Comparison of ENCODE assay signal across 1 cellular context in the genomic region with DNA sequence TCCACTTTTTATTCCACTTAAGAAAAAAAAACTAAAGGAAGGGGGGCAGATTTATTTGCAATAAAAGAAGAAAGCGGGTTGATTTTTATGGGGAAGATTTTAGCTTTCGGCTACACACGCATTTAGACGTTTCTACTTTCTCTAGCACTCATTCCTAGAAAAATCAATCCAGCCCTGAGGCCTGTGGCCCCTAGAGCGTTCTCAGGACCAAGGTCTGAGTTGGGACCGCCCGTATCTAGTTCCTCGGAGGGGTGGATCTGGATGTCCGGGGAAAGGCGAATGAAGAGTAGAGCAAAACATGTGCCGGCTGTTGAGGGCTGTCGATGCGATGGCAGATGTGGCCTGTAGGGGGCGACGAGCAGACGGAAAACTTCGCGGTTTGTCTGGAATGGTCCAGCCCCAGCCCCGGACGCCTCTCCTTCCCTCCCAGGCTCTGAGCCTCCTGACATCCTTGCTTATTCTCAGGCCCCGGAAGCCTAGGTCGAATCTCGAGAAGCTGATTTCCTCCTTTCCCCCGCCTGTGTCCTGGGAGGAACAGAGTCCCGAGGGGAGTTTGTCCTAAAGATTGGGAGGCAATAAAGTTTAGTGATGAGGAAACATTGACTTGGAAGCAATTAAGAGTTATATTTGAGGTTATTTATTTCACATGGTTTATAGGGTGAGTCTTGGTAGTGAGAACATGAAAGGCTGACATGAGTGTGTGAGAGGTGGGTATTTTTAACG.
TF ChIP-seq lines count a peak whose summit lies in the region.

No MANE protein-coding gene starts in this region.

TF ChIP-seq in HEK293, 187 proteins besides CTCF, POLR2A, EP300 and RAD21 (continued from another document):
- TF ChIP-seq, protein P1, sequence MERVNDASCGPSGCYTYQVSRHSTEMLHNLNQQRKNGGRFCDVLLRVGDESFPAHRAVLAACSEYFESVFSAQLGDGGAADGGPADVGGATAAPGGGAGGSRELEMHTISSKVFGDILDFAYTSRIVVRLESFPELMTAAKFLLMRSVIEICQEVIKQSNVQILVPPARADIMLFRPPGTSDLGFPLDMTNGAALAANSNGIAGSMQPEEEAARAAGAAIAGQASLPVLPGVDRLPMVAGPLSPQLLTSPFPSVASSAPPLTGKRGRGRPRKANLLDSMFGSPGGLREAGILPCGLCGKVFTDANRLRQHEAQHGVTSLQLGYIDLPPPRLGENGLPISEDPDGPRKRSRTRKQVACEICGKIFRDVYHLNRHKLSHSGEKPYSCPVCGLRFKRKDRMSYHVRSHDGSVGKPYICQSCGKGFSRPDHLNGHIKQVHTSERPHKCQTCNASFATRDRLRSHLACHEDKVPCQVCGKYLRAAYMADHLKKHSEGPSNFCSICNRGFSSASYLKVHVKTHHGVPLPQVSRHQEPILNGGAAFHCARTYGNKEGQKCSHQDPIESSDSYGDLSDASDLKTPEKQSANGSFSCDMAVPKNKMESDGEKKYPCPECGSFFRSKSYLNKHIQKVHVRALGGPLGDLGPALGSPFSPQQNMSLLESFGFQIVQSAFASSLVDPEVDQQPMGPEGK (tag by site-specific recombination; IDR thresholded peaks at IDR 0.05) = peak; percentile 41; the same call in 1 of the 2 replicates
- TF ChIP-seq ZNF24 (tag by site-specific recombination; IDR thresholded peaks at IDR 0.05) (0 out of 2 replicates have a peak, but pooled peaks have one; percentile 34), ZNF610 (tag by site-specific recombination; IDR thresholded peaks at IDR 0.05; ENCODE audit: borderline replicate concordance) (0 out of 2 replicates have a peak, but pooled peaks have one; percentile 26), SP3 (tag by site-specific recombination; IDR thresholded peaks at IDR 0.05) (peak; percentile 48; the same call in 1 of the 2 replicates), ZBTB20 (tag by site-specific recombination; IDR thresholded peaks at IDR 0.05) (peak; percentile 31; the same call in 1 of the 2 replicates), ZNF248 (tag by site-specific recombination; IDR thresholded peaks at IDR 0.05) (no peak), ZNF121 (tag by site-specific recombination; IDR thresholded peaks at IDR 0.05) (peak; percentile 55; the same call in 1 of the 2 replicates), SP2 (tag by site-specific recombination; IDR thresholded peaks at IDR 0.05) (0 out of 2 replicates have a peak, but pooled peaks have one; percentile 14), ZNF624 (tag by site-specific recombination; IDR thresholded peaks at IDR 0.05) (no peak), ZBTB17 (tag by site-specific recombination; IDR thresholded peaks at IDR 0.05) (peak; percentile 95), ZNF707 (tag by site-specific recombination; IDR thresholded peaks at IDR 0.05) (no peak), ZNF701 (tag by site-specific recombination; IDR thresholded peaks at IDR 0.05) (no peak), ZEB2 (tag by site-specific recombination; IDR thresholded peaks at IDR 0.05) (peak; percentile 68), ZNF366 (tag by site-specific recombination; conservative IDR thresholded peaks at IDR 0.05) (peak; percentile 77), ZXDB (tag by site-specific recombination; IDR thresholded peaks at IDR 0.05) (peak; percentile 26; the same call in 1 of the 2 replicates), KLF8 (tag by site-specific recombination; IDR thresholded peaks at IDR 0.05) (peak; percentile 58), ZNF629 (tag by site-specific recombination; IDR thresholded peaks at IDR 0.05) (0 out of 2 replicates have a peak, but pooled peaks have one; percentile 30), ZNF2 (tag by site-specific recombination; IDR thresholded peaks at IDR 0.05) (peak; percentile 42; the same call in 1 of the 2 replicates), ZNF324 (tag by site-specific recombination; IDR thresholded peaks at IDR 0.05) (0 out of 2 replicates have a peak, but pooled peaks have one; percentile 57), ZNF600 (tag by site-specific recombination; IDR thresholded peaks at IDR 0.05) (peak; percentile 81), ZNF692 (tag by site-specific recombination; IDR thresholded peaks at IDR 0.05) (peak; percentile 21; the same call in 1 of the 2 replicates), ZNF654 (tag by site-specific recombination; IDR thresholded peaks at IDR 0.05; ENCODE audit: low read depth) (peak; percentile 44), REST (tag by site-specific recombination; IDR thresholded peaks at IDR 0.05) (peak; percentile 23; the same call in 1 of the 2 replicates), KLF16 (tag by site-specific recombination; IDR thresholded peaks at IDR 0.05) (peak; percentile 30; the same call in 1 of the 2 replicates)
- TF ChIP-seq, protein P2, sequence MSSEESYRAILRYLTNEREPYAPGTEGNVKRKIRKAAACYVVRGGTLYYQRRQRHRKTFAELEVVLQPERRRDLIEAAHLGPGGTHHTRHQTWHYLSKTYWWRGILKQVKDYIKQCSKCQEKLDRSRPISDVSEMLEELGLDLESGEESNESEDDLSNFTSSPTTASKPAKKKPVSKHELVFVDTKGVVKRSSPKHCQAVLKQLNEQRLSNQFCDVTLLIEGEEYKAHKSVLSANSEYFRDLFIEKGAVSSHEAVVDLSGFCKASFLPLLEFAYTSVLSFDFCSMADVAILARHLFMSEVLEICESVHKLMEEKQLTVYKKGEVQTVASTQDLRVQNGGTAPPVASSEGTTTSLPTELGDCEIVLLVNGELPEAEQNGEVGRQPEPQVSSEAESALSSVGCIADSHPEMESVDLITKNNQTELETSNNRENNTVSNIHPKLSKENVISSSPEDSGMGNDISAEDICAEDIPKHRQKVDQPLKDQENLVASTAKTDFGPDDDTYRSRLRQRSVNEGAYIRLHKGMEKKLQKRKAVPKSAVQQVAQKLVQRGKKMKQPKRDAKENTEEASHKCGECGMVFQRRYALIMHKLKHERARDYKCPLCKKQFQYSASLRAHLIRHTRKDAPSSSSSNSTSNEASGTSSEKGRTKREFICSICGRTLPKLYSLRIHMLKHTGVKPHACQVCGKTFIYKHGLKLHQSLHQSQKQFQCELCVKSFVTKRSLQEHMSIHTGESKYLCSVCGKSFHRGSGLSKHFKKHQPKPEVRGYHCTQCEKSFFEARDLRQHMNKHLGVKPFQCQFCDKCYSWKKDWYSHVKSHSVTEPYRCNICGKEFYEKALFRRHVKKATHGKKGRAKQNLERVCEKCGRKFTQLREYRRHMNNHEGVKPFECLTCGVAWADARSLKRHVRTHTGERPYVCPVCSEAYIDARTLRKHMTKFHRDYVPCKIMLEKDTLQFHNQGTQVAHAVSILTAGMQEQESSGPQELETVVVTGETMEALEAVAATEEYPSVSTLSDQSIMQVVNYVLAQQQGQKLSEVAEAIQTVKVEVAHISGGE (tag by site-specific recombination; conservative IDR thresholded peaks at IDR 0.05; ENCODE audit: low read depth) = peak; percentile 21; the same call in 1 of the 2 replicates
- TF ChIP-seq, protein P3, sequence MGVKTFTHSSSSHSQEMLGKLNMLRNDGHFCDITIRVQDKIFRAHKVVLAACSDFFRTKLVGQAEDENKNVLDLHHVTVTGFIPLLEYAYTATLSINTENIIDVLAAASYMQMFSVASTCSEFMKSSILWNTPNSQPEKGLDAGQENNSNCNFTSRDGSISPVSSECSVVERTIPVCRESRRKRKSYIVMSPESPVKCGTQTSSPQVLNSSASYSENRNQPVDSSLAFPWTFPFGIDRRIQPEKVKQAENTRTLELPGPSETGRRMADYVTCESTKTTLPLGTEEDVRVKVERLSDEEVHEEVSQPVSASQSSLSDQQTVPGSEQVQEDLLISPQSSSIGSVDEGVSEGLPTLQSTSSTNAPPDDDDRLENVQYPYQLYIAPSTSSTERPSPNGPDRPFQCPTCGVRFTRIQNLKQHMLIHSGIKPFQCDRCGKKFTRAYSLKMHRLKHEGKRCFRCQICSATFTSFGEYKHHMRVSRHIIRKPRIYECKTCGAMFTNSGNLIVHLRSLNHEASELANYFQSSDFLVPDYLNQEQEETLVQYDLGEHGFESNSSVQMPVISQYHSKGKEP (tag by site-specific recombination; IDR thresholded peaks at IDR 0.05) = no peak
- TF ChIP-seq, protein P4, sequence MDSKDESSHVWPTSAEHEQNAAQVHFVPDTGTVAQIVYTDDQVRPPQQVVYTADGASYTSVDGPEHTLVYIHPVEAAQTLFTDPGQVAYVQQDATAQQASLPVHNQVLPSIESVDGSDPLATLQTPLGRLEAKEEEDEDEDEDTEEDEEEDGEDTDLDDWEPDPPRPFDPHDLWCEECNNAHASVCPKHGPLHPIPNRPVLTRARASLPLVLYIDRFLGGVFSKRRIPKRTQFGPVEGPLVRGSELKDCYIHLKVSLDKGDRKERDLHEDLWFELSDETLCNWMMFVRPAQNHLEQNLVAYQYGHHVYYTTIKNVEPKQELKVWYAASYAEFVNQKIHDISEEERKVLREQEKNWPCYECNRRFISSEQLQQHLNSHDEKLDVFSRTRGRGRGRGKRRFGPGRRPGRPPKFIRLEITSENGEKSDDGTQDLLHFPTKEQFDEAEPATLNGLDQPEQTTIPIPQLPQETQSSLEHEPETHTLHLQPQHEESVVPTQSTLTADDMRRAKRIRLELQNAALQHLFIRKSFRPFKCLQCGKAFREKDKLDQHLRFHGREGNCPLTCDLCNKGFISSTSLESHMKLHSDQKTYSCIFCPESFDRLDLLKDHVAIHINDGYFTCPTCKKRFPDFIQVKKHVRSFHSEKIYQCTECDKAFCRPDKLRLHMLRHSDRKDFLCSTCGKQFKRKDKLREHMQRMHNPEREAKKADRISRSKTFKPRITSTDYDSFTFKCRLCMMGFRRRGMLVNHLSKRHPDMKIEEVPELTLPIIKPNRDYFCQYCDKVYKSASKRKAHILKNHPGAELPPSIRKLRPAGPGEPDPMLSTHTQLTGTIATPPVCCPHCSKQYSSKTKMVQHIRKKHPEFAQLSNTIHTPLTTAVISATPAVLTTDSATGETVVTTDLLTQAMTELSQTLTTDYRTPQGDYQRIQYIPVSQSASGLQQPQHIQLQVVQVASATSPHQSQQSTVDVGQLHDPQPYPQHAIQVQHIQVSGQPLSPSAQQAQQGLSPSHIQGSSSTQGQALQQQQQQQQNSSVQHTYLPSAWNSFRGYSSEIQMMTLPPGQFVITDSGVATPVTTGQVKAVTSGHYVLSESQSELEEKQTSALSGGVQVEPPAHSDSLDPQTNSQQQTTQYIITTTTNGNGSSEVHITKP (tag by site-specific recombination; IDR thresholded peaks at IDR 0.05) = peak; percentile 98
- TF ChIP-seq, protein P5, sequence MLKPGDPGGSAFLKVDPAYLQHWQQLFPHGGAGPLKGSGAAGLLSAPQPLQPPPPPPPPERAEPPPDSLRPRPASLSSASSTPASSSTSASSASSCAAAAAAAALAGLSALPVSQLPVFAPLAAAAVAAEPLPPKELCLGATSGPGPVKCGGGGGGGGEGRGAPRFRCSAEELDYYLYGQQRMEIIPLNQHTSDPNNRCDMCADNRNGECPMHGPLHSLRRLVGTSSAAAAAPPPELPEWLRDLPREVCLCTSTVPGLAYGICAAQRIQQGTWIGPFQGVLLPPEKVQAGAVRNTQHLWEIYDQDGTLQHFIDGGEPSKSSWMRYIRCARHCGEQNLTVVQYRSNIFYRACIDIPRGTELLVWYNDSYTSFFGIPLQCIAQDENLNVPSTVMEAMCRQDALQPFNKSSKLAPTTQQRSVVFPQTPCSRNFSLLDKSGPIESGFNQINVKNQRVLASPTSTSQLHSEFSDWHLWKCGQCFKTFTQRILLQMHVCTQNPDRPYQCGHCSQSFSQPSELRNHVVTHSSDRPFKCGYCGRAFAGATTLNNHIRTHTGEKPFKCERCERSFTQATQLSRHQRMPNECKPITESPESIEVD (tag by site-specific recombination; IDR thresholded peaks at IDR 0.05) = no peak
